ENCODE assay signal across 37 cellular contexts in the genomic region with DNA sequence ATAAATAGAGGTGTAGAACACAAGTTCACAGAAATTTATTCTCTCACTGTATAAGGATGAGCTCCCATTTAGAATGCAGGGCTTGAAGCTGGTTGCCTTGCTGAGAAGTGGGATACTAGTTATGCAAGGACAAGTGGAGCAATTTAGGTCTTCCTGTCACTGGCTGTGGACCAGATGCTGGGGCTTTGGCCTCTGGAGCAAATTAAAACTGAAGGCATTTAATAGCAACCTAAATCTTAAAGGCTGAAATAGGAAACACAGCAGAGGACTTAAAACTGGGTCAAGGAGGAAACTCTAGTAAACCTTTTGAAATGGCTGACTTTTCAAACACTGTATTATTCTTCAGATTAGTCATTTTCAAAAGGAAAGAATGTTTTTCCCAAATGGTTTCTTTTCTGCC.
"Had no signal": no experiment of that assay in that cellular context is flagged by ENCODE, and none has a peak within 500 bp of the region (broad histone marks: within the 10 kb centered on the region; RNA-seq: fewer than 3 reads in every experiment).

No MANE protein-coding gene starts in this region.

- H3K9me3 Mint-ChIP-seq: activated CD4-positive, alpha-beta memory T cell treated with anti-CD3 and anti-CD28 coated beads, Interleukin-2, amount 10 ng/mL, durations not matched to agents 7 days and 5 days; activated naive CD4-positive, alpha-beta T cell treated with anti-CD3 and anti-CD28 coated beads, Interleukin-2, amount 50 U/mL, for 24 hours; activated T-helper 2 cell treated with anti-CD3 and anti-CD28 coated beads, Interferon-gamma antibody, Interleukin-2, Interleukin-4, amounts not matched to agents 10 μg/mL and 5 μg/mL and 100 μg/mL, durations not matched to agents 14 hours and 24 hours and 36 hours had no signal

- H2AFZ ChIP-seq: PC-9 had no signal

- H3K36me3 ChIP-seq: breast epithelium, WERI-Rb-1 had no signal

- H3K27ac Mint-ChIP-seq: activated CD4-positive, alpha-beta memory T cell treated with anti-CD3 and anti-CD28 coated beads, Interleukin-2, amount 10 ng/mL, durations not matched to agents 7 days and 5 days; activated CD8-positive, alpha-beta memory T cell treated with anti-CD3 and anti-CD28 coated beads, Interleukin-2, amount 10 ng/mL, durations not matched to agents 7 days and 5 days; activated naive CD4-positive, alpha-beta T cell treated with anti-CD3 and anti-CD28 coated beads, Interleukin-2, amount 50 U/mL, for 24 hours; activated naive CD8-positive, alpha-beta T cell treated with anti-CD3 and anti-CD28 coated beads, Interleukin-2, amount 10 ng/mL, durations not matched to agents 7 days and 5 days; activated T-cell treated with anti-CD3 and anti-CD28 coated beads, Interleukin-2, amount 50 U/mL, for 72 hours; activated T-helper 2 cell treated with anti-CD3 and anti-CD28 coated beads, Interferon-gamma antibody, Interleukin-2, Interleukin-4, amounts not matched to agents 10 μg/mL and 5 μg/mL and 100 μg/mL, durations not matched to agents 14 hours and 24 hours and 36 hours; T-cell had no signal

- H3K27ac ChIP-seq: body of pancreas, breast epithelium, PC-9, RWPE1, WERI-Rb-1 had no signal

- FAIRE-seq: astrocyte, RCC 7860 had no signal

- ATAC-seq: activated CD8-positive, alpha-beta memory T cell treated with anti-CD3 and anti-CD28 coated beads, Interleukin-2, amount 10 ng/mL, durations not matched to agents 7 days and 5 days; activated T-cell treated with anti-CD3 and anti-CD28 coated beads, Interleukin-2, amount 50 U/mL, for 72 hours; body of pancreas; Right ventricle myocardium inferior; SK-N-SH treated with all-trans-retinoic acid at 6 μM for 48 hours; T-cell had no signal

- H3K36me3 Mint-ChIP-seq: activated naive CD8-positive, alpha-beta T cell treated with anti-CD3 and anti-CD28 coated beads, Interleukin-2, amount 10 ng/mL, durations not matched to agents 7 days and 5 days; T-cell had no signal

- H3K4me3 ChIP-seq: body of pancreas, breast epithelium, PC-9 had no signal

- H3K9me3 ChIP-seq: body of pancreas, breast epithelium had no signal

- H3K4me2 ChIP-seq: PC-9 had no signal

- H3K27me3 ChIP-seq: body of pancreas, breast epithelium had no signal

- H3K4me3 Mint-ChIP-seq: activated CD4-positive, alpha-beta memory T cell treated with anti-CD3 and anti-CD28 coated beads, Interleukin-2, amount 10 ng/mL, durations not matched to agents 7 days and 5 days; activated CD8-positive, alpha-beta memory T cell treated with anti-CD3 and anti-CD28 coated beads, Interleukin-2, amount 10 ng/mL, durations not matched to agents 7 days and 5 days; activated naive CD4-positive, alpha-beta T cell treated with anti-CD3 and anti-CD28 coated beads, Interleukin-2, amount 50 U/mL, for 24 hours; activated naive CD8-positive, alpha-beta T cell treated with anti-CD3 and anti-CD28 coated beads, Interleukin-2, amount 10 ng/mL, durations not matched to agents 7 days and 5 days; activated T-cell treated with anti-CD3 and anti-CD28 coated beads, Interleukin-2, amount 50 U/mL, for 72 hours; T-cell had no signal

- H3K4me1 ChIP-seq: body of pancreas, breast epithelium had no signal

- H3K27me3 Mint-ChIP-seq: activated naive CD4-positive, alpha-beta T cell treated with anti-CD3 and anti-CD28 coated beads, Interleukin-2, amount 50 U/mL, for 24 hours; T-cell had no signal

- DNase-seq: activated CD4-positive, alpha-beta memory T cell treated with anti-CD3 and anti-CD28 coated beads, Interleukin-2, amount 10 ng/mL, durations not matched to agents 7 days and 5 days; activated CD4-positive, alpha-beta T cell treated with anti-CD3 and anti-CD28 coated beads for 1 hour; activated CD4-positive, alpha-beta T cell treated with anti-CD3 and anti-CD28 coated beads for 48 hours; activated CD4-positive, CD25-positive, alpha-beta regulatory T cell; activated CD8-positive, alpha-beta memory T cell treated with anti-CD3 and anti-CD28 coated beads for 24 hours; activated CD8-positive, alpha-beta memory T cell treated with anti-CD3 and anti-CD28 coated beads, Interleukin-2, amount 10 ng/mL, durations not matched to agents 7 days and 5 days; activated CD8-positive, alpha-beta memory T cell treated with anti-CD3 and anti-CD28 coated beads, Interleukin-2, amount 50 U/mL, for 48 hours; activated gamma-delta T cell; activated naive CD4-positive, alpha-beta T cell treated with Interleukin-2 at 50 U/mL for 16 hours; activated naive CD8-positive, alpha-beta T cell treated with anti-CD3 and anti-CD28 coated beads, Interleukin-2, amount 10 ng/mL, durations not matched to agents 7 days and 5 days; activated T-cell treated with anti-CD3 and anti-CD28 coated beads, Interleukin-2, amount 50 U/mL, for 72 hours; body of pancreas; NCI-H1092 treated with DMSO at 0.1 percent for 48 hours; NCI-H1417; NCI-H146; NCI-H187; NCI-H2029 treated with DMSO at 0.1 percent for 48 hours; NCI-H2107; NCI-H2171; NCI-H510A; NCI-H526; NCI-H748 treated with DMSO at 0.1 percent for 48 hours; NK-92 treated with Interleukin-12 subunit alpha and Interleukin-12 subunit beta, amount 100 ng/mL, for 24 hours; PC-9; SIG-M5; T-cell; T-helper 2 cell; T-helper 9 cell had no signal

- H3K4me1 Mint-ChIP-seq: activated CD4-positive, alpha-beta memory T cell treated with anti-CD3 and anti-CD28 coated beads, Interleukin-2, amount 10 ng/mL, durations not matched to agents 7 days and 5 days; activated CD8-positive, alpha-beta memory T cell treated with anti-CD3 and anti-CD28 coated beads, Interleukin-2, amount 10 ng/mL, durations not matched to agents 7 days and 5 days; activated naive CD4-positive, alpha-beta T cell treated with anti-CD3 and anti-CD28 coated beads, Interleukin-2, amount 50 U/mL, for 24 hours; activated naive CD8-positive, alpha-beta T cell treated with anti-CD3 and anti-CD28 coated beads, Interleukin-2, amount 10 ng/mL, durations not matched to agents 7 days and 5 days; T-cell had no signal
